In genomic region chr12:108560752-108561719, GRCh38 we compare ENCODE assay signal across 1 cellular context.
TF ChIP-seq lines count a peak whose summit lies in the region.

Gene SART3, minus strand, starts transcription at chr12:108561173. Its CDS starts 19 bp downstream, at chr12:108561154.

TF ChIP-seq in K562, 482 proteins besides CTCF, POLR2A, EP300 and RAD21 (continued from another document and continues in another):
- no peak for TF ChIP-seq PBX2 (CRISPR knock-in tag; IDR thresholded peaks at IDR 0.05; ENCODE audit: low read depth)
- 0 out of 2 replicates have a peak, but pooled peaks have one; percentile 22 for TF ChIP-seq PBX2 (tag; conservative IDR thresholded peaks at IDR 0.05; ENCODE audit: low read depth)
- TF ChIP-seq ZNF586 (CRISPR knock-in tag; conservative IDR thresholded peaks at IDR 0.05), result no peak
- 0 out of 2 replicates have a peak, but pooled peaks have one; percentile 51 for TF ChIP-seq ZNF24 (IDR thresholded peaks at IDR 0.05)
- TF ChIP-seq NBN (IDR thresholded peaks at IDR 0.05; ENCODE audit: low read depth), result peak; percentile 32
- TF ChIP-seq POLR2AphosphoS2 (IDR thresholded peaks at IDR 0.05; ENCODE audit: low read length), result no peak
- TF ChIP-seq KDM1A (IDR thresholded peaks at IDR 0.05), result no peak
- TF ChIP-seq STAG1 (CRISPR knock-in tag; IDR thresholded peaks at IDR 0.05; ENCODE audit: borderline replicate concordance), result no peak
- no peak for TF ChIP-seq IRF2 (CRISPR knock-in tag; IDR thresholded peaks at IDR 0.05)
- peak; percentile 96 for TF ChIP-seq SIN3B (IDR thresholded peaks at IDR 0.05; ENCODE audit: low read depth)
- TF ChIP-seq ATF4 (CRISPR knock-in tag; IDR thresholded peaks at IDR 0.05), result no peak
- no peak for TF ChIP-seq ZMIZ1 (IDR thresholded peaks at IDR 0.05; ENCODE audit: low read depth in 2 of 2, low read length in 2 of 2)
- TF ChIP-seq SAFB (IDR thresholded peaks at IDR 0.05; ENCODE audit: borderline replicate concordance, low read depth, low read length), result no peak
- no peak for TF ChIP-seq MTF1 (CRISPR knock-in tag; IDR thresholded peaks at IDR 0.05; ENCODE audit: borderline replicate concordance)
- TF ChIP-seq SNRNP70 (optimal IDR thresholded peaks at IDR 0.05; ENCODE audit: low read depth, low read length), result no peak
- TF ChIP-seq SAFB2 (IDR thresholded peaks at IDR 0.05; ENCODE audit: borderline replicate concordance, low read depth, low read length, severe bottlenecking), result no peak
- TF ChIP-seq MITF (IDR thresholded peaks at IDR 0.05), result 0 out of 2 replicates have a peak, but pooled peaks have one; percentile 11
- TF ChIP-seq ZNF212 (CRISPR knock-in tag; IDR thresholded peaks at IDR 0.05), result no peak
- TF ChIP-seq ARID3A (IDR thresholded peaks at IDR 0.05; ENCODE audit: borderline replicate concordance, low read depth, low read length), result peak; percentile 70
- no peak for TF ChIP-seq ZNF12 (CRISPR knock-in tag; IDR thresholded peaks at IDR 0.05)
- no peak for TF ChIP-seq MTA3 (IDR thresholded peaks at IDR 0.05; ENCODE audit: borderline replicate concordance)
- TF ChIP-seq POLR2AphosphoS5 (IDR thresholded peaks at IDR 0.05; ENCODE audit: control insufficient read depth, insufficient read depth, low read depth, low read length), result peak; percentile 78
- TF ChIP-seq RBM39 (optimal IDR thresholded peaks at IDR 0.05; ENCODE audit: low read depth, low read length), result no peak
- 0 out of 2 replicates have a peak, but pooled peaks have one; percentile 23 for TF ChIP-seq TAL1 (IDR thresholded peaks at IDR 0.05)
- no peak for TF ChIP-seq RCOR1 (IDR thresholded peaks at IDR 0.05; ENCODE audit: borderline replicate concordance in 1 of 2, low read depth in 2 of 2, low read length in 2 of 2)
- TF ChIP-seq HEY1 (CRISPR knock-in tag; IDR thresholded peaks at IDR 0.05; ENCODE audit: borderline replicate concordance), result no peak
- no peak for TF ChIP-seq GTF3C2 (IDR thresholded peaks at IDR 0.05; ENCODE audit: borderline replicate concordance, extremely low read depth, insufficient read length)
- no peak for TF ChIP-seq ZNF277 (CRISPR knock-in tag; IDR thresholded peaks at IDR 0.05; ENCODE audit: borderline replicate concordance)
- no peak for TF ChIP-seq ZNF444 (CRISPR knock-in tag; IDR thresholded peaks at IDR 0.05)
- TF ChIP-seq IRF9 (tag; IDR thresholded peaks at IDR 0.05), result no peak
- no peak for TF ChIP-seq ZNF143 (CRISPR knock-in tag; IDR thresholded peaks at IDR 0.05)
- no peak for TF ChIP-seq HOXB6 (CRISPR knock-in tag; IDR thresholded peaks at IDR 0.05; ENCODE audit: borderline replicate concordance)
- TF ChIP-seq TBL1XR1 (IDR thresholded peaks at IDR 0.05; ENCODE audit: low read length in 2 of 2), result no peak
- peak; percentile 54 for TF ChIP-seq HDAC3 (IDR thresholded peaks at IDR 0.05; ENCODE audit: borderline replicate concordance, partially characterized antibody)
- no peak for TF ChIP-seq RFX5 (IDR thresholded peaks at IDR 0.05; ENCODE audit: low read depth, low read length)
- no peak for TF ChIP-seq CBX8 (IDR thresholded peaks at IDR 0.05; ENCODE audit: borderline replicate concordance, extremely low read depth, low read depth, low read length, poor library complexity, severe bottlenecking)
- no peak for TF ChIP-seq E4F1 (CRISPR knock-in tag; IDR thresholded peaks at IDR 0.05; ENCODE audit: borderline replicate concordance)
- no peak for TF ChIP-seq LEF1 (IDR thresholded peaks at IDR 0.05)
- TF ChIP-seq MXI1 (IDR thresholded peaks at IDR 0.05; ENCODE audit: low read depth, low read length), result 0 out of 2 replicates have a peak, but pooled peaks have one; percentile 19
- no peak for TF ChIP-seq HDGF (IDR thresholded peaks at IDR 0.05)
- no peak for TF ChIP-seq ETV6 (IDR thresholded peaks at IDR 0.05; ENCODE audit: borderline replicate concordance in 1 of 2, low read depth in 2 of 2, low read length in 1 of 2)
- TF ChIP-seq ETV6 (CRISPR knock-in tag; IDR thresholded peaks at IDR 0.05; ENCODE audit: borderline replicate concordance), result 0 out of 2 replicates have a peak, but pooled peaks have one; percentile 72
- TF ChIP-seq TBP (optimal IDR thresholded peaks at IDR 0.05; ENCODE audit: low read depth, low read length), result peak; percentile 86
